In genomic region chr16:69106491-69107291, GRCh38 we compare ENCODE assay signal across 1 cellular context.
TF ChIP-seq lines count a peak whose summit lies in the region.

No MANE protein-coding gene starts in this region.

TF ChIP-seq in IMR-90, 13 proteins besides CTCF, POLR2A, EP300 and RAD21 (continued from another document):
- no peak for TF ChIP-seq RCOR1 (IDR thresholded peaks at IDR 0.05; ENCODE audit: insufficient replicate concordance, low read length)
- no peak for TF ChIP-seq MXI1 (IDR thresholded peaks at IDR 0.05; ENCODE audit: borderline replicate concordance, low read depth, low read length)
- TF ChIP-seq USF2 (IDR thresholded peaks at IDR 0.05; ENCODE audit: low read depth, low read length) = no peak
